ENCODE assay signal across 26 cellular contexts in the genomic region with DNA sequence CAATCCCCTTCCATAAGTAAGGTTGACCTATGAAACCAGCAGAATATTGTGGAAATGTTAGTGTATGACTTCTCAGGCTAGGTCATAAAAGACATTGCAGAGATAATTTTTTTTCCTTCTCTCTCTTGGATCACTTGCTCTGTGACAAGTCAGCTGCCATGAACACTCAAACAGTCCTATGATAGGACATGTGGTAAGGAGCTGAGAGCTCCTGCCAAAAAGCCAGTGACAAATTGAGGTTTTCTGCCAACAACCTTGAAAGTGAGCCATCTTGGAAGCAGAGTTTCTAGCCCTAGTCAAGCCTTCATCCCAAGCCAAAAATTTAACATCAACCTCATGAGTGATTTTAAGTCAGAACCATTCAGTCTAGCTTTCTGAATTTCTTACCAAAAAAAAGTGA.
DNase-seq lines count a peak whose midpoint lies in the region; ATAC-seq and TF ChIP-seq lines count a peak whose summit lies in the region.
"Had no signal": no experiment of that assay in that cellular context is flagged by ENCODE, and none has a peak within 500 bp of the region (broad histone marks: within the 10 kb centered on the region; RNA-seq: fewer than 3 reads in every experiment).

No MANE protein-coding gene starts in this region.

- TF ChIP-seq CTCF in AG10803 (conservative IDR thresholded peaks at IDR 0.05; ENCODE audit: low read length) (no peak), prostate gland (IDR thresholded peaks at IDR 0.05) (no peak), testis (IDR thresholded peaks at IDR 0.05) (no peak)

- ATAC-seq in Right ventricle myocardium superior (ENCODE audit: poor library complexity) (peak; percentile 93), HG03565 (IDR thresholded peaks at IDR 0.05; ENCODE audit: unreplicated experiment) (no peak)
- ATAC-seq: stimulated activated naive CD8-positive, alpha-beta T cell treated with anti-CD3 and anti-CD28 coated beads, Interleukin-15, amount 100 ng/mL, for 72 hours had no signal

- no peaks in the 10 kb centered on the region for H3K27me3 ChIP-seq in prostate gland (replicated peaks; ENCODE audit: insufficient read depth)
- H3K27me3 ChIP-seq in testis, result no peaks in the 10 kb centered on the region
- H3K27me3 ChIP-seq: ovary, SJCRH30 had no signal

- no peaks in the 10 kb centered on the region for H3K36me3 ChIP-seq in prostate gland
- H3K36me3 ChIP-seq in testis (ENCODE audit: low read depth, missing control alignments), result no peaks in the 10 kb centered on the region
- H3K36me3 ChIP-seq: ovary, SJCRH30 had no signal

- H3K4me3 ChIP-seq in AG10803 (ENCODE audit: low read length) (no peak overlapping the region), prostate gland (no peak overlapping the region), testis (no peak overlapping the region)
- H3K4me3 ChIP-seq: lung, ovary, SJCRH30 had no signal

- no peaks in the 10 kb centered on the region for H3K9me3 ChIP-seq in prostate gland
- H3K9me3 ChIP-seq in testis, result no peaks in the 10 kb centered on the region
- H3K9me3 ChIP-seq: ovary, SJCRH30 had no signal

- H3K27ac ChIP-seq in prostate gland (no peak overlapping the region), testis (no peak overlapping the region)
- H3K27ac ChIP-seq: ovary, SJCRH30 had no signal

- intact Hi-C loops in Right ventricle myocardium superior (cut with DNase I), result no loop called here
- intact Hi-C loops in prostate gland (cut with DNase I), result no loop called here
- intact Hi-C loops in testis (cut with DNase I; ENCODE audit: low total_unique reads), result no loop called here

- H3K4me1 ChIP-seq in prostate gland (replicated peaks) (no peaks in the 10 kb centered on the region), testis (no peaks in the 10 kb centered on the region)

- DNase-seq in AG10803 (ENCODE audit: low read depth), result peak; percentile 15
- peak; percentile 85 to 91 for DNase-seq in NCI-H446 (lab: John Stamatoyannopoulos, UW)
- no peak for DNase-seq in Right ventricle myocardium superior
- DNase-seq in prostate gland (ENCODE audit: low spot score), result peak; percentile 14
- DNase-seq in testis, result no peak
- DNase-seq in OCI-M2 (lab: John Stamatoyannopoulos, UW; ENCODE audit: unreplicated experiment), result no peak
- no peak for DNase-seq in NCI-H128 (lab: John Stamatoyannopoulos, UW; ENCODE audit: unreplicated experiment)
- DNase-seq: activated CD8-positive, alpha-beta memory T cell treated with anti-CD3 and anti-CD28 coated beads, Interleukin-2, amount 50 U/mL, for 48 hours; amniotic stem cell; CD4-positive, alpha-beta memory T cell; DND-41; endodermal cell; HFFc6; immature natural killer cell; KBM-7; naive B cell; NCI-H1092; NCI-H748 treated with DMSO at 0.1 percent for 48 hours; OCI-M1; ovary; SJCRH30; small intestine; stimulated activated CD4-positive, alpha-beta T cell treated with anti-CD3 and anti-CD28 coated beads, Interleukin-4, amount 100 ng/mL, for 1 hour; stimulated activated naive CD8-positive, alpha-beta T cell treated with anti-CD3 and anti-CD28 coated beads, Interleukin-15, amount 100 ng/mL, for 72 hours had no signal

- TF ChIP-seq POLR2A in prostate gland (IDR thresholded peaks at IDR 0.05) (no peak), testis (IDR thresholded peaks at IDR 0.05) (no peak)

Comparison
In these comparisons a context has a peak if more than half of its experiments do, and no peak if none do; other contexts are left out.
1. DNase-seq: peak in AG10803 (single experiment), NCI-H446 (2 of 2) and prostate gland (single experiment); none in Right ventricle myocardium superior (single experiment), testis (single experiment), OCI-M2 (single experiment) and NCI-H128 (single experiment).